Comparison of ENCODE assay signal across 8 cellular contexts in genomic region chr17:64938925-64939474, GRCh38. TPM values are rescaled to one million over a fixed set of nuclear protein-coding genes. Genes with fewer than 3 reads are reported as not detected.
A peak's percentile ranks its signal among the peaks of the same experiment; 100 is the strongest.
DNase-seq lines count a peak whose midpoint lies in the region; ATAC-seq, FAIRE-seq and TF ChIP-seq lines count a peak whose summit lies in the region.

No MANE protein-coding gene starts in this region.

- DNase-seq in A549 (ENCODE audit: low read depth in 1 of 2, low spot score in 1 of 2) (peak; percentile 54 to 66), hepatic stellate cell (ENCODE audit: low spot score) (peak; percentile 38), NCI-H2107 (lab: John Stamatoyannopoulos, UW) (no peak), uterus (no peak)
- peak; percentile 57 for DNase-seq in activated naive CD4-positive, alpha-beta T cell treated with Interleukin-2 at 50 U/mL for 16 hours
- DNase-seq in stimulated activated CD4-positive, alpha-beta T cell treated with anti-CD3 and anti-CD28 coated beads, Interleukin-1b, Interleukin-23, amount 100 ng/mL, for 48 hours = peak; percentile 39

- peaks cover 13% of the 10 kb centered on the region for H3K4me1 ChIP-seq in A549
- H3K4me1 ChIP-seq in OCI-LY1 (ENCODE audit: insufficient read depth, low read length, severe bottlenecking) = peaks cover 5% of the 10 kb centered on the region
- H3K4me1 ChIP-seq in uterus = no peaks in the 10 kb centered on the region

- no peaks in the 10 kb centered on the region for H3K79me2 ChIP-seq in OCI-LY1 (ENCODE audit: insufficient read depth, low read length)

- no peaks in the 10 kb centered on the region for H4K20me1 ChIP-seq in OCI-LY1 (ENCODE audit: insufficient read depth, low read length)

- H3K9ac ChIP-seq in OCI-LY1 (ENCODE audit: low read length) = no peak overlapping the region

- H3K27me3 ChIP-seq in OCI-LY1 (ENCODE audit: insufficient read depth, low read length) (no peaks in the 10 kb centered on the region), uterus (no peaks in the 10 kb centered on the region)

- CTCF ChIA-PET in A549 (lab: Yijun Ruan, JAX) = interaction anchor here (0.6 to 10.9 kb wide), 16 partner anchors 9 to 992 kb away, joined by 3 to 125 read pairs (median 5); partner anchors contain the start of genes LRRC37A3 and RGS9

- 0 out of 6 replicates have a peak overlapping the region, but pooled peaks of 1 of the 2 experiments have one; percentile 9 for H3K27ac ChIP-seq in A549
- no peak overlapping the region for H3K27ac ChIP-seq in OCI-LY1 (ENCODE audit: low read depth, low read length, poor library complexity, severe bottlenecking)
- no peak overlapping the region for H3K27ac ChIP-seq in uterus

- 46% methylated on average over 11 of the region's 11 CpGs for WGBS in A549 (ENCODE audit: missing lambda C conversion rate)

- H3K4me3 ChIP-seq in A549 (no peak overlapping the region), OCI-LY1 (ENCODE audit: low read depth, low read length, poor library complexity, severe bottlenecking) (no peak overlapping the region), uterus (no peak overlapping the region)

- TF ChIP-seq RAD21 in A549 (conservative IDR thresholded peaks at IDR 0.05 in 1 of 2, IDR thresholded peaks at IDR 0.05 in 1 of 2) = peak; percentile 68 to 75

- ATAC-seq in A549 (peak; percentile 84 to 95), GM18868 (IDR thresholded peaks at IDR 0.05; ENCODE audit: unreplicated experiment) (peak; percentile 65)

- TF ChIP-seq POLR2A in A549 (IDR thresholded peaks at IDR 0.05; ENCODE audit: low read length) = no peak
- TF ChIP-seq POLR2A in uterus (IDR thresholded peaks at IDR 0.05) = no peak

- H2AFZ ChIP-seq in OCI-LY1 (ENCODE audit: low read length) = no peak overlapping the region

- peak; percentile 62 for TF ChIP-seq CTCF in A549 (IDR thresholded peaks at IDR 0.05)
- peak; percentile 92 for TF ChIP-seq CTCF in OCI-LY1 (IDR thresholded peaks at IDR 0.05; ENCODE audit: low read length)
- TF ChIP-seq CTCF in uterus (IDR thresholded peaks at IDR 0.05) = peak in 2 of 4 experiments; percentile 16 to 32

- intact Hi-C loops in uterus (cut with DNase I; ENCODE audit: low total_unique reads) = no loop called here

- FAIRE-seq in A549 (lab: Jason Lieb, UNC) = no peak

- H3K36me3 ChIP-seq in OCI-LY1 (ENCODE audit: insufficient read depth, low read length) (peaks cover 5% of the 10 kb centered on the region; the same call in 1 of the 2 replicates), uterus (no peaks in the 10 kb centered on the region)

- no peaks in the 10 kb centered on the region for H3F3A ChIP-seq in OCI-LY1 (ENCODE audit: insufficient read depth, low read length)

- no peak for TF ChIP-seq EP300 in A549 (IDR thresholded peaks at IDR 0.05)

- POLR2A ChIA-PET in A549 (lab: Yijun Ruan, JAX) = no interaction called here

- H3K4me2 ChIP-seq in A549 (0 out of 3 replicates have a peak overlapping the region, but pooled peaks have one; percentile 12), OCI-LY1 (ENCODE audit: low read length) (no peak overlapping the region; the same call in 1 of the 2 replicates)

- no peaks in the 10 kb centered on the region for H3K9me2 ChIP-seq in OCI-LY1 (ENCODE audit: low read depth, low read length)

- H3K9me3 ChIP-seq in A549 (no peaks in the 10 kb centered on the region), OCI-LY1 (ENCODE audit: low read length) (no peaks in the 10 kb centered on the region), uterus (no peaks in the 10 kb centered on the region)

TF ChIP-seq in A549, 52 proteins besides CTCF, POLR2A, EP300 and RAD21:
- peak; percentile 49; the same call in 1 of the 3 replicates for TF ChIP-seq SMC3 (IDR thresholded peaks at IDR 0.05)
- TF ChIP-seq TFCP2L1 (CRISPR knock-in tag; IDR thresholded peaks at IDR 0.05) = no peak

RNA-seq across cellular contexts. Expression of gene LRRC37A3, which starts 19.7 kb away (rescaled TPM):
- polyA plus RNA-seq in A549 (2011; rRNA removed) (4.9 and 6.9 TPM in 2 replicates), A549 (2017; fragmentation: RNase III; extraction: RNeasy Plus Mini Kit Qiagen cat#74134 plus additional on column Dnase treatment) (2.7 to 3.8 TPM (median 2.8 TPM) in 3 replicates)
- polyA plus RNA-seq in A549 (2012; cell fraction: cytosol; rRNA removed) = 1.3 and 1.7 TPM in 2 replicates
- 3.1 and 7.3 TPM in 2 replicates for polyA plus RNA-seq in A549 (2012; cell fraction: nucleus; rRNA removed)
- 11.3 and 19.7 TPM in 2 replicates for polyA minus RNA-seq in A549 (2011; rRNA and poly(A)+ RNA removed)
- total RNA-seq in uterus = 10 to 100 TPM in 2 of 4 donors, 1 to 10 TPM in 2; 2.1 to 47.9 (median 9.9) TPM

Comparison
In these comparisons a context has a peak if more than half of its experiments do, and no peak if none do; other contexts are left out.
1. DNase-seq: peak in A549 (2 of 2), activated naive CD4-positive, alpha-beta T cell treated with Interleukin-2 at 50 U/mL for 16 hours (single experiment), hepatic stellate cell (single experiment) and stimulated activated CD4-positive, alpha-beta T cell treated with anti-CD3 and anti-CD28 coated beads, Interleukin-1b, Interleukin-23, amount 100 ng/mL, for 48 hours (single experiment); none in NCI-H2107 (single experiment) and uterus (0 of 2).